In the genomic region with DNA sequence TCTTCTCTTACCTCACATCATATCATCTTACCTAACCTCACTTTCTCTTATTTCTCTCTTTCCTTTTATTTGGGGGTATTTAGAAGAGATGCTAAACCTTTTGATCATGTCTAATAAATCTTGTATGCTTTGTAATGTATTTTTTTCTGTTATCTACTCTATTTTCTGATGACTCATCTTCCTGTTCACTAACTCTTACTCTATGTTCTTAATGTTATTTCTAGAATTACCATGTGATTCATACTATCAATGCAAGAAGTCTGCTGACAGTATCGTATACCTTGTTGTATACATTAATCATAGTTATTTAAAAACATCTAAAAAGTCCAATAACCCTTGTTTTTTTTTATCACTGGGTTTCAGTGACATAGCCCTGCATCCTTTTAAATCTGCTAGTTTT, we compare ENCODE assay signal across 16 cellular contexts.
DNase-seq lines count a peak whose midpoint lies in the region; FAIRE-seq and TF ChIP-seq lines count a peak whose summit lies in the region.
"Had no signal": no experiment of that assay in that cellular context is flagged by ENCODE, and none has a peak within 500 bp of the region (broad histone marks: within the 10 kb centered on the region; RNA-seq: fewer than 3 reads in every experiment).

No MANE protein-coding gene starts in this region.

- BruUV-seq in mammary epithelial cell (replicated peaks; lab: Mats Ljungman, UMichigan), result no TSS peak

- no peaks in the 10 kb centered on the region for H3K4me1 ChIP-seq in mammary epithelial cell (ENCODE audit: insufficient read depth, low read length)
- peaks cover 7% of the 10 kb centered on the region for H3K4me1 ChIP-seq in keratinocyte (ENCODE audit: control insufficient read depth, extremely low read depth, insufficient read depth, low read length)
- no peaks in the 10 kb centered on the region for H3K4me1 ChIP-seq in adrenal gland (replicated peaks in 1 of 2)

- peak; percentile 28 for DNase-seq in COLO829 (ENCODE audit: low spot score)
- peak; percentile 19 for DNase-seq in LHCN-M2 (ENCODE audit: low read depth)
- DNase-seq in mammary epithelial cell, result peak; percentile 23
- peak; percentile 5 for DNase-seq in keratinocyte (ENCODE audit: low read depth, low spot score)
- DNase-seq in foreskin melanocyte, result no peak
- no peak for DNase-seq in adrenal gland
- no peak for DNase-seq in GDM1 (lab: John Stamatoyannopoulos, UW)
- no peak for DNase-seq in DMS153 (lab: John Stamatoyannopoulos, UW)
- DNase-seq: activated CD4-positive, CD25-positive, alpha-beta regulatory T cell treated with anti-CD3 and anti-CD28 coated beads, Interleukin-2, amount 50 U/mL, for 72 hours; CD8-positive, alpha-beta memory T cell; effector memory CD4-positive, alpha-beta T cell; mucosa of descending colon; NCI-H1417; NCI-H748 treated with DMSO at 0.1 percent for 48 hours; stimulated activated naive CD8-positive, alpha-beta T cell treated with anti-CD3 and anti-CD28 coated beads, Interleukin-15, amount 100 ng/mL, for 72 hours had no signal

- H3K36me3 ChIP-seq in mammary epithelial cell (ENCODE audit: insufficient read depth, low read length) (no peaks in the 10 kb centered on the region), keratinocyte (ENCODE audit: control insufficient read depth in 2 of 2, extremely low read depth in 1 of 2, insufficient read depth in 2 of 2, low read length in 2 of 2) (no peaks in the 10 kb centered on the region), adrenal gland (replicated peaks in 1 of 2) (no peaks in the 10 kb centered on the region)

- H3K9me1 ChIP-seq in keratinocyte (ENCODE audit: control insufficient read depth, extremely low read depth, insufficient read depth, low read length), result no peaks in the 10 kb centered on the region

- no peak for TF ChIP-seq CTCF in mammary epithelial cell (conservative IDR thresholded peaks at IDR 0.05 in 1 of 2, IDR thresholded peaks at IDR 0.05 in 1 of 2; ENCODE audit: extremely low read depth in 1 of 2, insufficient read depth in 1 of 2, low read depth in 1 of 2, low read length in 2 of 2)
- no peak for TF ChIP-seq CTCF in keratinocyte (optimal IDR thresholded peaks at IDR 0.05 in 1 of 3, IDR thresholded peaks at IDR 0.05 in 1 of 3, conservative IDR thresholded peaks at IDR 0.05 in 1 of 3; ENCODE audit: extremely low read depth in 1 of 3, insufficient read depth in 2 of 3, low read length in 3 of 3)
- TF ChIP-seq CTCF in adrenal gland (IDR thresholded peaks at IDR 0.05), result no peak

- dilution Hi-C loops in mammary epithelial cell (cut with HindIII; ENCODE audit: low sequenced_read_pairs), result no loop called here
- dilution Hi-C loops in keratinocyte (cut with MboI; ENCODE audit: extremely low pct_ligation_motif_present, low sequenced_read_pairs), result no loop called here

- H3K4me3 ChIP-seq in mammary epithelial cell (replicated peaks in 1 of 3; ENCODE audit: insufficient read depth in 1 of 3, low read depth in 2 of 3, low read length in 3 of 3) (no peak overlapping the region), keratinocyte (ENCODE audit: control insufficient read depth in 2 of 3, extremely low read depth in 1 of 3, insufficient read depth in 2 of 3, low read depth in 1 of 3, low read length in 3 of 3) (no peak overlapping the region), adrenal gland (no peak overlapping the region)
- H3K4me3 ChIP-seq: mucosa of descending colon, SK-N-MC had no signal

- intact Hi-C loops in mammary epithelial cell (cut with micrococcal nuclease), result no loop called here
- intact Hi-C loops in adrenal gland (cut with DNase I), result no loop called here

- no peak overlapping the region for H2AFZ ChIP-seq in mammary epithelial cell (ENCODE audit: low read depth, low read length)
- H2AFZ ChIP-seq in keratinocyte (ENCODE audit: control insufficient read depth, low read length), result no peak overlapping the region

- 20% methylated on average over 1 of the region's 1 CpG for WGBS in mammary epithelial cell (ENCODE audit: low coverage, missing lambda C conversion rate)
- 39 to 67% (median 50%) methylated on average over 1 of the region's 1 CpG for WGBS in adrenal gland, 4 donors

- CTCF ChIA-PET in mammary epithelial cell (lab: Charles Lee; ENCODE audit: low non-redundant PET), result no interaction called here

- H3K27me3 ChIP-seq in mammary epithelial cell (ENCODE audit: insufficient read depth, low read length) (no peaks in the 10 kb centered on the region), keratinocyte (ENCODE audit: control insufficient read depth, extremely low read depth, insufficient read depth, low read length) (no peaks in the 10 kb centered on the region), adrenal gland (no peaks in the 10 kb centered on the region)

- H3K9me3 ChIP-seq in mammary epithelial cell (replicated peaks; ENCODE audit: insufficient read depth, low read length) (no peaks in the 10 kb centered on the region), keratinocyte (ENCODE audit: control insufficient read depth, low read depth, low read length) (no peaks in the 10 kb centered on the region), adrenal gland (replicated peaks in 1 of 3) (no peaks in the 10 kb centered on the region)
- H3K9me3 ChIP-seq: mucosa of descending colon had no signal

- no peak overlapping the region for H3K4me2 ChIP-seq in mammary epithelial cell (ENCODE audit: insufficient read depth, low read depth, low read length)
- H3K4me2 ChIP-seq in keratinocyte (ENCODE audit: control insufficient read depth, extremely low read depth, insufficient read depth, low read depth, low read length), result no peak overlapping the region

- H3K27ac ChIP-seq in mammary epithelial cell (ENCODE audit: insufficient read depth, low read depth, low read length) (no peak overlapping the region), keratinocyte (ENCODE audit: control insufficient read depth, insufficient read depth, low read length) (no peak overlapping the region), adrenal gland (no peak overlapping the region)
- H3K27ac ChIP-seq: SK-N-MC had no signal

- in situ Hi-C loops in mammary epithelial cell (cut with MboI; ENCODE audit: low sequenced_read_pairs in 2 of 2), result no loop called here

- H3K79me2 ChIP-seq in mammary epithelial cell (ENCODE audit: insufficient read depth, low read length) (no peaks in the 10 kb centered on the region), keratinocyte (ENCODE audit: control insufficient read depth, insufficient read depth, low read length) (no peaks in the 10 kb centered on the region)

- H3K9ac ChIP-seq in mammary epithelial cell (ENCODE audit: insufficient read depth, low read length) (no peak overlapping the region), keratinocyte (ENCODE audit: control insufficient read depth, extremely low read depth, insufficient read depth, low read length) (no peak overlapping the region)

- no peak for TF ChIP-seq POLR2A in adrenal gland (IDR thresholded peaks at IDR 0.05)

- no peak for FAIRE-seq in keratinocyte (lab: Jason Lieb, UNC)

- H4K20me1 ChIP-seq in mammary epithelial cell (ENCODE audit: insufficient read depth, low read length), result no peaks in the 10 kb centered on the region
- no peaks in the 10 kb centered on the region for H4K20me1 ChIP-seq in keratinocyte (ENCODE audit: control insufficient read depth, extremely low read depth, insufficient read depth, low read length)

Comparison
In these comparisons a context has a peak if more than half of its experiments do, and no peak if none do; other contexts are left out.
1. DNase-seq: peak in COLO829 (single experiment), LHCN-M2 (single experiment), mammary epithelial cell (single experiment) and keratinocyte (single experiment); none in foreskin melanocyte (single experiment), adrenal gland (0 of 7), GDM1 (single experiment) and DMS153 (single experiment).